Comparison of ENCODE assay signal across 8 cellular contexts in the genomic region with DNA sequence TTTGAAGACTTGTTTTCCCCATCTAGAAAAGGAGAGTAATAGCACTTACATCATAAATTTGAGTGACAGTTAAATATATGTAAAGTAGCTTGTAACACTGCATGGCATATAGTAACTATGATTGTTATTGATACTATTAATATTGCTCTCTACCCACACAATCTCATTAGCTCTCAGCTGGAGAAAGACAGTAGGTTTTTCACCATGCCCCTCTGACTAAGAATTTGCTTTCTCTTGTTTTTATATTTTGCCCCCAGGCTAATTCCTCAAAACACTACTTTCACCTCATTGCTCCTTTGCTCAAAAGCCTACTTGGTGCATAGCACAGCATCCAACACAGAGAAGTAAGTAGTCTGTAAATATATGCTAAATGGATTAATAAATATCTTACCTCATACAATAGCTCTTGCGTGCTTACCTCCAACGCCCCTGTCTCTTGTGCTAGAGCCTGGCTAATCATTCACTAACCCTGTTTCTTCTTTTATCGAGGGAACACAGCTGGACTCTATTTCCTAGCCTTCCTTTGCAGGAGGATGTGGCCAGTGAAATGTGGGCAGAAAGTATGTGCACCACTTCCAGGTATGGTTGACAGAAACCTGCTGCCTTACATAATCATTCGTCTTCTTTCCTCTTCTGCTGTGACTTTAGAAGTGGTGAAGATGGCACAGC.
DNase-seq lines count a peak whose midpoint lies in the region; ATAC-seq, FAIRE-seq and TF ChIP-seq lines count a peak whose summit lies in the region.

No MANE protein-coding gene starts in this region.

- H3K9ac ChIP-seq in kidney (ENCODE audit: low read length in 2 of 2), result no peak overlapping the region

- H3K9me3 ChIP-seq in kidney (ENCODE audit: control insufficient read depth in 1 of 2, low read length in 2 of 2), result no peaks in the 10 kb centered on the region

- FAIRE-seq in kidney (lab: Jason Lieb, UNC), result no peak

- H3K36me3 ChIP-seq in kidney (ENCODE audit: control insufficient read depth in 1 of 2, insufficient read depth in 2 of 2, low read length in 2 of 2), result no peaks in the 10 kb centered on the region

- DNase-seq in HL-60 (ENCODE audit: low read depth in 1 of 2, low spot score in 1 of 2) (peak; percentile 11 to 86), kidney (no peak), GM03348 (ENCODE audit: low spot score) (no peak), NCI-H510A treated with DMSO at 0.1 percent for 48 hours (lab: John Stamatoyannopoulos, UW) (no peak), medulla oblongata (ENCODE audit: extremely low spot score) (no peak)
- no peak for DNase-seq in stimulated activated CD8-positive, alpha-beta memory T cell treated with anti-CD3 and anti-CD28 coated beads, Interleukin-4, amount 100 ng/mL, for 48 hours

- H3K4me1 ChIP-seq in kidney (ENCODE audit: control insufficient read depth in 1 of 2, insufficient read depth in 1 of 2, low read depth in 1 of 2, low read length in 2 of 2), result peaks cover 8 to 25% of the 10 kb centered on the region in 2 donors

- H3K27me3 ChIP-seq in HL-60 (ENCODE audit: insufficient read depth, poor library complexity, severe bottlenecking), result no peaks in the 10 kb centered on the region

- no peak for TF ChIP-seq CTCF in HL-60 (IDR thresholded peaks at IDR 0.05; ENCODE audit: insufficient read depth, low read length)
- TF ChIP-seq CTCF in kidney (IDR thresholded peaks at IDR 0.05; ENCODE audit: borderline replicate concordance, extremely low read depth, insufficient read depth), result no peak

- H3K27ac ChIP-seq in HL-60 (replicated peaks), result peak overlapping the region; percentile 83
- peak overlapping the region; percentile 63 to 75 for H3K27ac ChIP-seq in kidney (ENCODE audit: low read depth in 2 of 2, low read length in 2 of 2)

- ATAC-seq in GM18499 (IDR thresholded peaks at IDR 0.05; ENCODE audit: insufficient read depth, unreplicated experiment) (peak; percentile 58), GM21723 (IDR thresholded peaks at IDR 0.05; ENCODE audit: unreplicated experiment) (peak; percentile 68)

- intact Hi-C loops in kidney (cut with DNase I), result no loop called here

- H3K4me3 ChIP-seq in HL-60 (replicated peaks; ENCODE audit: insufficient read depth, low read length) (no peak overlapping the region), kidney (ENCODE audit: low read length in 2 of 2) (peak overlapping the region in 1 of 2 donors; percentile 38)

Comparison
In these comparisons a context has a peak if more than half of its experiments do, and no peak if none do; other contexts are left out.
1. DNase-seq: peak in HL-60 (2 of 2); none in kidney (single experiment), GM03348 (single experiment), stimulated activated CD8-positive, alpha-beta memory T cell treated with anti-CD3 and anti-CD28 coated beads, Interleukin-4, amount 100 ng/mL, for 48 hours (single experiment), NCI-H510A treated with DMSO at 0.1 percent for 48 hours (single experiment) and medulla oblongata (single experiment).